20 cellular contexts compared by ENCODE assay signal in genomic region chr20:63837134-63837429, GRCh38. TPM values are rescaled to one million over a fixed set of nuclear protein-coding genes. Genes with fewer than 3 reads are reported as not detected.
A peak's percentile ranks its signal among the peaks of the same experiment; 100 is the strongest.
DNase-seq lines count a peak whose midpoint lies in the region; ATAC-seq and TF ChIP-seq lines count a peak whose summit lies in the region.
"Had no signal": no experiment of that assay in that cellular context is flagged by ENCODE, and none has a peak within 500 bp of the region (broad histone marks: within the 10 kb centered on the region; RNA-seq: fewer than 3 reads in every experiment).

No MANE protein-coding gene starts in this region.

- H4K5ac ChIP-seq in IMR-90 (ENCODE audit: low read depth, low read length): no peak overlapping the region

- H3K9me2 ChIP-seq in GM23338 (ENCODE audit: insufficient read depth): no peaks in the 10 kb centered on the region

- no peak for DNase-seq in IMR-90
- no peak for DNase-seq in SJCRH30
- DNase-seq in myocyte (ENCODE audit: low read depth): peak; percentile 27
- DNase-seq in thyroid gland: no peak
- no peak for DNase-seq in NCI-H2081 (lab: John Stamatoyannopoulos, UW)
- DNase-seq in GM23338 (ENCODE audit: low spot score): no peak
- no peak for DNase-seq in HT-29 (ENCODE audit: low spot score)
- DNase-seq: DMS53, GDM1, NCI-H1105, NCI-H146, NCI-H2029, NCI-H226, NCI-H82, Peyer's patch had no signal

- H3K9me3 ChIP-seq in IMR-90 (ENCODE audit: control insufficient read depth, insufficient read depth, low read length): no peaks in the 10 kb centered on the region
- no peaks in the 10 kb centered on the region for H3K9me3 ChIP-seq in SJCRH30 (replicated peaks)
- no peaks in the 10 kb centered on the region for H3K9me3 ChIP-seq in thyroid gland
- H3K9me3 ChIP-seq: Peyer's patch had no signal

- H3K79me1 ChIP-seq in IMR-90 (ENCODE audit: low read depth in 1 of 2, low read length in 2 of 2): peaks cover 0 to 14% of the 10 kb centered on the region in 2 experiments; a peak in 1 of 4 replicates

- no peaks in the 10 kb centered on the region for H3K36me3 ChIP-seq in IMR-90 (ENCODE audit: control insufficient read depth, insufficient read depth, low read length)
- H3K36me3 ChIP-seq in SJCRH30: no peaks in the 10 kb centered on the region
- no peaks in the 10 kb centered on the region for H3K36me3 ChIP-seq in thyroid gland
- H3K36me3 ChIP-seq in GM23338 (ENCODE audit: insufficient read depth): no peaks in the 10 kb centered on the region
- H3K36me3 ChIP-seq: Peyer's patch had no signal

- no peak overlapping the region for H3K14ac ChIP-seq in IMR-90 (replicated peaks; ENCODE audit: low read depth, low read length)

- H3K27ac ChIP-seq in IMR-90 (ENCODE audit: insufficient read depth, low read length): no peak overlapping the region
- H3K27ac ChIP-seq in SJCRH30: peak overlapping the region; percentile 8; the same call in 1 of the 2 replicates
- peak overlapping the region; percentile 47 to 70 (median 51) for H3K27ac ChIP-seq in thyroid gland
- no peak overlapping the region for H3K27ac ChIP-seq in GM23338 (ENCODE audit: low read depth)
- H3K27ac ChIP-seq: KMS-11, Peyer's patch had no signal

- H3K79me2 ChIP-seq in GM23338 (replicated peaks; ENCODE audit: insufficient read depth): no peaks in the 10 kb centered on the region

- no peak overlapping the region for H3K9ac ChIP-seq in IMR-90 (ENCODE audit: low read depth, low read length)
- H3K9ac ChIP-seq: KMS-11 had no signal

- H3F3A ChIP-seq in GM23338 (replicated peaks; ENCODE audit: low read depth): 0 out of 2 replicates have a peak, but pooled peaks cover 12% of the 10 kb centered on the region

- no peak overlapping the region for H4K8ac ChIP-seq in IMR-90 (ENCODE audit: low read depth in 2 of 2, low read length in 2 of 2)

- no peak overlapping the region for H3K27ac Mint-ChIP-seq in GM23338

- no peak overlapping the region for H3K18ac ChIP-seq in IMR-90 (ENCODE audit: low read depth, low read length)

- H2AK5ac ChIP-seq in IMR-90 (ENCODE audit: low read depth, low read length): no peak overlapping the region

- no peak overlapping the region for H3K4me3 Mint-ChIP-seq in GM23338
- H3K4me3 Mint-ChIP-seq: CD14-positive monocyte had no signal

- H2BK15ac ChIP-seq in IMR-90 (ENCODE audit: low read depth, low read length): no peak overlapping the region

- H3K4me3 ChIP-seq in IMR-90 (ENCODE audit: insufficient read depth, low read depth, low read length) (no peak overlapping the region), SJCRH30 (no peak overlapping the region), thyroid gland (replicated peaks in 1 of 3) (no peak overlapping the region), GM23338 (no peak overlapping the region)
- H3K4me3 ChIP-seq: Peyer's patch had no signal

- H3K4me2 ChIP-seq in IMR-90 (ENCODE audit: low read depth, low read length): no peak overlapping the region
- H3K4me2 ChIP-seq in GM23338: no peak overlapping the region
- H3K4me2 ChIP-seq: KMS-11 had no signal

- no peak overlapping the region for H4K91ac ChIP-seq in IMR-90 (ENCODE audit: insufficient read depth, low read depth, low read length)

- TF ChIP-seq RAD21 in IMR-90 (IDR thresholded peaks at IDR 0.05; ENCODE audit: low read length): no peak

- TF ChIP-seq CTCF in IMR-90 (conservative IDR thresholded peaks at IDR 0.05; ENCODE audit: low read depth, low read length) (no peak), thyroid gland (IDR thresholded peaks at IDR 0.05) (no peak), GM23338 (conservative IDR thresholded peaks at IDR 0.05; ENCODE audit: low read depth in 2 of 2) (no peak)

- no peak overlapping the region for H2BK5ac ChIP-seq in IMR-90 (ENCODE audit: low read depth, low read length, poor library complexity, severe bottlenecking)

- no peaks in the 10 kb centered on the region for H4K20me1 ChIP-seq in IMR-90 (ENCODE audit: insufficient read depth, low read length)
- H4K20me1 ChIP-seq in GM23338 (replicated peaks; ENCODE audit: insufficient read depth): no peaks in the 10 kb centered on the region

- POLR2A ChIA-PET in IMR-90 (lab: Charles Lee; ENCODE audit: unreplicated experiment): no interaction called here

- dilution Hi-C loops in IMR-90 (cut with HindIII; ENCODE audit: low sequenced_read_pairs, unreplicated experiment): no loop called here

- H2AK9ac ChIP-seq in IMR-90 (replicated peaks; ENCODE audit: low read depth, low read length, poor library complexity): no peak overlapping the region

- H3K56ac ChIP-seq in IMR-90 (ENCODE audit: extremely low read depth, insufficient read depth, low read length): no peak overlapping the region

- H3K27me3 ChIP-seq in IMR-90 (ENCODE audit: control insufficient read depth, insufficient read depth, low read length) (no peaks in the 10 kb centered on the region), SJCRH30 (no peaks in the 10 kb centered on the region), thyroid gland (no peaks in the 10 kb centered on the region), GM23338 (ENCODE audit: insufficient read depth) (peaks cover 22% of the 10 kb centered on the region)
- H3K27me3 ChIP-seq: Peyer's patch had no signal

- no peak for TF ChIP-seq POLR2A in IMR-90 (IDR thresholded peaks at IDR 0.05; ENCODE audit: low read depth, low read length)
- no peak for TF ChIP-seq POLR2A in thyroid gland (IDR thresholded peaks at IDR 0.05)

- BruUV-seq in IMR-90 (replicated peaks; lab: Mats Ljungman, UMichigan): no TSS peak

- H3K9me1 ChIP-seq in IMR-90 (ENCODE audit: insufficient read depth, low read length): peaks cover 13% of the 10 kb centered on the region

- H3K36me3 Mint-ChIP-seq in GM23338 (ENCODE audit: low read depth): no peaks in the 10 kb centered on the region

- H2AFZ ChIP-seq in IMR-90 (replicated peaks; ENCODE audit: low read length, poor library complexity) (peak overlapping the region; percentile 29), GM23338 (no peak overlapping the region)

- H3K4ac ChIP-seq in IMR-90 (ENCODE audit: low read depth, low read length): no peak overlapping the region

- intact Hi-C loops in IMR-90 (cut with micrococcal nuclease) (no loop called here), thyroid gland (cut with DNase I) (no loop called here)

- ATAC-seq in IMR-90 (ENCODE audit: low read depth): no peak
- ATAC-seq in GM23338: no peak
- ATAC-seq: Right ventricle myocardium inferior had no signal

- peaks cover 27% of the 10 kb centered on the region for H3K4me1 Mint-ChIP-seq in GM23338

- peaks cover 24% of the 10 kb centered on the region for H3K4me1 ChIP-seq in IMR-90 (ENCODE audit: control insufficient read depth, insufficient read depth, low read length)
- H3K4me1 ChIP-seq in SJCRH30: peaks cover 36% of the 10 kb centered on the region
- H3K4me1 ChIP-seq in thyroid gland: peaks cover 35 to 50% of the 10 kb centered on the region in 2 donors
- peaks cover 21% of the 10 kb centered on the region; the same call in 1 of the 2 replicates for H3K4me1 ChIP-seq in GM23338 (ENCODE audit: insufficient read depth)

- H3K9me3 Mint-ChIP-seq in GM23338: no peaks in the 10 kb centered on the region

- 80% methylated on average over 4 of the region's 9 CpGs; no CpG with 5 or more reads in 1 of the 2 experiments for whole genome bisulfite sequencing in IMR-90 (ENCODE audit: extremely low coverage in 2 of 2, insufficient read length in 1 of 2), 2 experiments
- whole genome bisulfite sequencing in thyroid gland, 2 donors: 73 to 82% methylated on average over 5 to 6 of the region's 9 CpGs

- H3K27me3 Mint-ChIP-seq in GM23338 (ENCODE audit: insufficient read depth, low read depth, poor library complexity): peaks cover 20% of the 10 kb centered on the region

- in situ Hi-C loops in IMR-90 (cut with MboI; ENCODE audit: low sequenced_read_pairs): no loop called here

- H2BK20ac ChIP-seq in IMR-90 (ENCODE audit: low read depth, low read length): no peak overlapping the region

- H3K23ac ChIP-seq in IMR-90 (ENCODE audit: low read depth, low read length): no peak overlapping the region

- CTCF ChIA-PET in IMR-90 (lab: Yijun Ruan, JAX): no interaction called here

- H2BK120ac ChIP-seq in IMR-90 (ENCODE audit: low read depth, low read length): no peak overlapping the region

RNA-seq across cellular contexts. Expression of gene ZBTB46, which starts 6.0 kb away (rescaled TPM):
- 14.9 and 15.3 TPM in 2 replicates for total RNA-seq in IMR-90 (2012; rRNA removed)
- polyA plus RNA-seq in IMR-90 (2012; rRNA removed): 4.2 and 4.3 TPM in 2 replicates
- 2.4 and 4.8 TPM in 2 replicates for polyA plus RNA-seq in IMR-90 (2012; cell fraction: cytosol; rRNA removed)
- polyA plus RNA-seq in IMR-90 (2012; cell fraction: nucleus; rRNA removed; ENCODE audit: low replicate concordance): 10.3 and 18.2 TPM in 2 replicates
- 4.0 and 5.0 TPM in 2 replicates for total RNA-seq in SJCRH30 (2014; rRNA removed; shearing (Covaris generic))
- 19.6 and 20.9 TPM in 2 replicates for total RNA-seq in myocyte
- 9.0 TPM for polyA plus RNA-seq in myocyte (2012)
- total RNA-seq in thyroid gland: 10 to 100 TPM; 15.9 to 39.9 (median 27.7) TPM
- total RNA-seq in GM23338 (2014; rRNA removed; shearing (Covaris generic)): 23.0 and 26.9 TPM in 2 replicates
- polyA plus RNA-seq in GM23338 (2016; fragmentation: Nextera tagmentation; extraction: Ambion mirVana): 3.2 TPM in 2 replicates
- 3.3 and 5.3 TPM in 2 replicates for total RNA-seq in HT-29 (2014; rRNA removed; shearing (Covaris generic))

RNA-seq across cellular contexts. Expression of gene ABHD16B, which starts 24.2 kb away (rescaled TPM):
- total RNA-seq in IMR-90 (2012; rRNA removed) (not detected in 2 replicates), myocyte (not detected in 2 replicates), thyroid gland (not detected)
- polyA plus RNA-seq in IMR-90 (2012; rRNA removed) (0.05 TPM in 1 of 2 replicates, not detected in the other), GM23338 (2016; fragmentation: Nextera tagmentation; extraction: Ambion mirVana) (not detected in 2 replicates)
- polyA plus RNA-seq in IMR-90 (2012; cell fraction: cytosol; rRNA removed): not detected in 2 replicates
- not detected in 2 replicates for polyA plus RNA-seq in IMR-90 (2012; cell fraction: nucleus; rRNA removed; ENCODE audit: low replicate concordance)
- total RNA-seq in SJCRH30 (2014; rRNA removed; shearing (Covaris generic)): not detected in 2 replicates
- polyA plus RNA-seq in myocyte (2012): not detected
- total RNA-seq in GM23338 (2014; rRNA removed; shearing (Covaris generic)): not detected in 2 replicates
- not detected in 2 replicates for total RNA-seq in HT-29 (2014; rRNA removed; shearing (Covaris generic))
- total RNA-seq: H4, Peyer's patch, Right ventricle myocardium inferior, SK-MEL-5 had no signal
- polyA plus RNA-seq: CD14-positive monocyte had no signal

RNA-seq across cellular contexts. Expression of gene TPD52L2, which starts 28.0 kb away (rescaled TPM):
- total RNA-seq in IMR-90 (2012; rRNA removed) (113 and 119 TPM in 2 replicates), myocyte (94.4 and 99.0 TPM in 2 replicates), thyroid gland (10 to 100 TPM; 69.4 to 93.3 (median 89.6) TPM)
- polyA plus RNA-seq in IMR-90 (2012; rRNA removed) (189 and 191 TPM in 2 replicates), GM23338 (2016; fragmentation: Nextera tagmentation; extraction: Ambion mirVana) (39.5 and 40.2 TPM in 2 replicates)
- polyA plus RNA-seq in IMR-90 (2012; cell fraction: cytosol; rRNA removed): 217 and 218 TPM in 2 replicates
- 189 and 198 TPM in 2 replicates for polyA plus RNA-seq in IMR-90 (2012; cell fraction: nucleus; rRNA removed; ENCODE audit: low replicate concordance)
- total RNA-seq in SJCRH30 (2014; rRNA removed; shearing (Covaris generic)): 96.4 and 105 TPM in 2 replicates
- 118 TPM for polyA plus RNA-seq in myocyte (2012)
- 103 and 104 TPM in 2 replicates for total RNA-seq in GM23338 (2014; rRNA removed; shearing (Covaris generic))
- 151 and 156 TPM in 2 replicates for total RNA-seq in HT-29 (2014; rRNA removed; shearing (Covaris generic))

RNA-seq across cellular contexts. Expression of gene DNAJC5, which starts 57.8 kb away (rescaled TPM):
- total RNA-seq in IMR-90 (2012; rRNA removed) (45.2 and 46.9 TPM in 2 replicates), myocyte (49.3 and 60.7 TPM in 2 replicates), thyroid gland (10 to 100 TPM; 38.4 to 87.4 (median 75.1) TPM)
- polyA plus RNA-seq in IMR-90 (2012; rRNA removed) (35.6 and 36.3 TPM in 2 replicates), GM23338 (2016; fragmentation: Nextera tagmentation; extraction: Ambion mirVana) (6.9 and 7.1 TPM in 2 replicates)
- 34.5 and 45.2 TPM in 2 replicates for polyA plus RNA-seq in IMR-90 (2012; cell fraction: cytosol; rRNA removed)
- 30.4 and 42.4 TPM in 2 replicates for polyA plus RNA-seq in IMR-90 (2012; cell fraction: nucleus; rRNA removed; ENCODE audit: low replicate concordance)
- 79.6 and 81.1 TPM in 2 replicates for total RNA-seq in SJCRH30 (2014; rRNA removed; shearing (Covaris generic))
- 50.6 TPM for polyA plus RNA-seq in myocyte (2012)
- total RNA-seq in GM23338 (2014; rRNA removed; shearing (Covaris generic)): 29.5 and 33.5 TPM in 2 replicates
- 106 and 109 TPM in 2 replicates for total RNA-seq in HT-29 (2014; rRNA removed; shearing (Covaris generic))

Comparison
In these comparisons a context has a peak if more than half of its experiments do, and no peak if none do; other contexts are left out.
1. H3K27ac ChIP-seq: peak in SJCRH30 (single experiment) and thyroid gland (3 of 3); none in IMR-90 (single experiment) and GM23338 (single experiment).